In the genomic region with DNA sequence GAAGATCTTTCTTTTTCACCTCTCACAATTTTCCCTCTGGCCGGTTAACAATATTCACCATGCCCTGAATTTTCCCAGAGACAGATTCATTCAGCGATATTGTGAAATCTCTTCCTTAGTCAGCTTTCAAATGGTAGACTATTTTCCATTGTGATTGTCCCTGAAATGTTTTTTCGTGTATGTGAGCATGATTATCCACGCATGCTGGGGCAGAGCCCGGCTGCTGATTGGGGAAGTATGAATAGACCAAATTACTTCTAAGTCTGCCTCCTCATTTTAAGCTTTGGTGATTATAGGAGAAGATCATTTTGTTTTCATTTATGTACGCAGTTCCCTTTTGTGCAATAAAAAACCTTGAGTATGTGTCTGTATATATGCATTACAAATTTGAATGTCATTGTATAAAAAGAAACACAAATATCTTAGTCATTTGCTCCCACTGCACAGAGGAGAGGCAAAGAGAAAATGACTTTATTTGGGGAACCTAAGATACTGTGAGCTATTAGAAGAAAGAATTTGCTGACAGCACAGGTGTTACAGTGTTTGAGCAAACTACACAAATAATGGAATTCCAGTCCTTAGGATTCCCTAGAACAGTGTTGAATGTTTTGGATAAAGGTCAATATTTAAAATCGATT, we compare ENCODE assay signal across 1 cellular context.
TF ChIP-seq lines count a peak whose summit lies in the region.

No MANE protein-coding gene starts in this region.

TF ChIP-seq in IMR-90, 13 proteins besides CTCF, POLR2A, EP300 and RAD21 (continued from another document):
- no peak for TF ChIP-seq RFX5 (IDR thresholded peaks at IDR 0.05; ENCODE audit: low read depth, low read length)
- peak; percentile 11; the same call in 1 of the 2 replicates for TF ChIP-seq CEBPB (IDR thresholded peaks at IDR 0.05; ENCODE audit: low read depth, low read length)
